Comparison of ENCODE assay signal across 28 cellular contexts in the genomic region with DNA sequence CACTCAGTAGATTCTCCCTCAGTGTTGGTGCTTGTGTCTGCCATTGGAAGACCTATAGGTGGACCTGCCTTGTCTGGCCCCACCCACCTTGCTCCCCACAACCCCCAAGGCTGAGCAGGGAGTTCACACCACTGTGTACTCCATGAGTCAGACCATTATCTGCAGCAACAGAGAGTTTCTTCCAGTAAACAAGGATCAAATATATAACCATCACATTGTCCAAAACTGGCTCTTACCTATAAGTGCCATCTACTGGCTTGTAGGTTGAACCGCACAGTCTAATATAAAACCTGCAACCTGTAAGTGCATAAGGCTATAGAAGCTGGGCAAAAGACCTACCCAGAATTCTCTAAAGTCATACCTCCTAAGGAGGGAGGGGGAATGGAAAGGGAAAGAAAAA. TPM values are rescaled to one million over a fixed set of nuclear protein-coding genes. Genes with fewer than 3 reads are reported as not detected.
DNase-seq lines count a peak whose midpoint lies in the region; ATAC-seq and TF ChIP-seq lines count a peak whose summit lies in the region.
"Had no signal": no experiment of that assay in that cellular context is flagged by ENCODE, and none has a peak within 500 bp of the region (broad histone marks: within the 10 kb centered on the region; RNA-seq: fewer than 3 reads in every experiment).

No MANE protein-coding gene starts in this region.

- no peak for TF ChIP-seq POLR2A in vagina (IDR thresholded peaks at IDR 0.05)

- intact Hi-C loops in Right ventricle myocardium inferior (cut with DNase I) (no loop called here), vagina (cut with DNase I) (no loop called here)

- DNase-seq in BE2C (no peak), amniotic epithelial cell (ENCODE audit: low read depth) (peak; percentile 24), foreskin keratinocyte (peak; percentile 8 to 14), foreskin fibroblast (no peak), Right ventricle myocardium inferior (ENCODE audit: missing footprints) (no peak), vagina (ENCODE audit: extremely low spot score in 2 of 2) (no peak)
- DNase-seq: ACHN; activated CD4-positive, alpha-beta T cell treated with anti-CD3 and anti-CD28 coated beads for 48 hours; activated naive CD4-positive, alpha-beta T cell; CD4-positive, CD25-positive, alpha-beta regulatory T cell; colonic mucosa; DMS79 treated with DMSO at 0.1 percent for 48 hours; erythroblast; GOT3; heart left ventricle; immature natural killer cell; naive B cell; NCI-H1092; NCI-H2081; NCI-H524 treated with DMSO at 0.1 percent for 48 hours; pancreas; trophoblast cell had no signal

- H3K4me3 ChIP-seq in BE2C (ENCODE audit: low read depth, low read length) (no peak overlapping the region), foreskin fibroblast (ENCODE audit: low read depth in 1 of 2, low read length in 2 of 2) (no peak overlapping the region), vagina (no peak overlapping the region)
- H3K4me3 ChIP-seq: colonic mucosa, heart left ventricle, pancreas had no signal

- no peaks in the 10 kb centered on the region for H3K36me3 ChIP-seq in BE2C
- no peaks in the 10 kb centered on the region for H3K36me3 ChIP-seq in vagina
- H3K36me3 ChIP-seq: colonic mucosa, pancreas had no signal

- H3K27me3 ChIP-seq in BE2C, result no peaks in the 10 kb centered on the region
- no peaks in the 10 kb centered on the region for H3K27me3 ChIP-seq in foreskin keratinocyte
- no peaks in the 10 kb centered on the region for H3K27me3 ChIP-seq in vagina
- H3K27me3 ChIP-seq: colonic mucosa, heart left ventricle, pancreas had no signal

- TF ChIP-seq CTCF in BE2C (IDR thresholded peaks at IDR 0.05; ENCODE audit: low read depth, low read length) (0 out of 2 replicates have a peak, but pooled peaks have one; percentile 23), LNCAP (IDR thresholded peaks at IDR 0.05) (peak; percentile 54), foreskin keratinocyte (conservative IDR thresholded peaks at IDR 0.05) (peak; percentile 41), foreskin fibroblast (IDR thresholded peaks at IDR 0.05; ENCODE audit: low read depth, low read length) (no peak), vagina (IDR thresholded peaks at IDR 0.05) (no peak)

- peak; percentile 65 for ATAC-seq in foreskin keratinocyte
- ATAC-seq in GM21390 (IDR thresholded peaks at IDR 0.05; ENCODE audit: unreplicated experiment), result no peak
- no peak for ATAC-seq in Right ventricle myocardium inferior
- ATAC-seq: heart left ventricle, pancreas, SK-N-SH treated with all-trans-retinoic acid at 6 μM for 48 hours had no signal

- no peaks in the 10 kb centered on the region for H3K4me1 ChIP-seq in BE2C
- no peaks in the 10 kb centered on the region for H3K4me1 ChIP-seq in foreskin keratinocyte
- H3K4me1 ChIP-seq in vagina, result no peaks in the 10 kb centered on the region
- H3K4me1 ChIP-seq: colonic mucosa, heart left ventricle, pancreas had no signal

- no peak overlapping the region for H3K27ac ChIP-seq in foreskin keratinocyte
- H3K27ac ChIP-seq in vagina, result no peak overlapping the region
- H3K27ac ChIP-seq: colonic mucosa, heart left ventricle, pancreas had no signal

- H3K9me3 ChIP-seq in BE2C (no peaks in the 10 kb centered on the region), vagina (peaks cover 23% of the 10 kb centered on the region)
- H3K9me3 ChIP-seq: colonic mucosa, pancreas had no signal

RNA-seq across cellular contexts. Expression of gene TAS2R13, which starts 7.9 kb away (rescaled TPM):
- polyA plus RNA-seq in BE2C (2012; ENCODE audit: insufficient read depth, insufficient read length, low read depth), result not detected
- total RNA-seq in foreskin keratinocyte (0.18 and 0.24 TPM in 2 replicates), Right ventricle myocardium inferior (0.43 TPM), vagina (7.1 TPM)
- polyA plus RNA-seq in foreskin keratinocyte, result not detected in 2 replicates
- polyA plus RNA-seq: CD4-positive, CD25-positive, alpha-beta regulatory T cell; IgD-negative memory B cell; immature natural killer cell; pancreas had no signal

RNA-seq across cellular contexts. Expression of gene PRH1, which starts 17.4 kb away (rescaled TPM):
- polyA plus RNA-seq in BE2C (2012; ENCODE audit: insufficient read depth, insufficient read length, low read depth), result 19.5 TPM
- total RNA-seq in foreskin keratinocyte, result 7.4 and 8.6 TPM in 2 replicates
- 3.3 and 3.5 TPM in 2 replicates for polyA plus RNA-seq in foreskin keratinocyte
- total RNA-seq in Right ventricle myocardium inferior, result 4.2 TPM
- 21.6 TPM for total RNA-seq in vagina

RNA-seq across cellular contexts. Expression of gene PRH2, which starts 27.6 kb away (rescaled TPM):
- 2.1 TPM for polyA plus RNA-seq in BE2C (2012; ENCODE audit: insufficient read depth, insufficient read length, low read depth)
- total RNA-seq in foreskin keratinocyte (not detected in 2 replicates), Right ventricle myocardium inferior (not detected), vagina (not detected)
- polyA plus RNA-seq in foreskin keratinocyte, result not detected in 2 replicates
- total RNA-seq: astrocyte; CD4-positive, CD25-positive, alpha-beta regulatory T cell; colonic mucosa; heart left ventricle; lung microvascular endothelial cell; pancreas had no signal
- polyA plus RNA-seq: CD4-positive, CD25-positive, alpha-beta regulatory T cell; heart left ventricle; IgD-negative memory B cell; immature natural killer cell had no signal

RNA-seq across cellular contexts. Expression of gene TAS2R14, which starts 37.6 kb away (rescaled TPM):
- polyA plus RNA-seq in BE2C (2012; ENCODE audit: insufficient read depth, insufficient read length, low read depth), result 1.6 TPM
- total RNA-seq in foreskin keratinocyte (0.92 and 0.95 TPM in 2 replicates), Right ventricle myocardium inferior (0.38 TPM), vagina (5.2 TPM)
- 0.43 and 0.64 TPM in 2 replicates for polyA plus RNA-seq in foreskin keratinocyte

RNA-seq across cellular contexts. Expression of gene PRR4, which starts 52.2 kb away (rescaled TPM):
- 9.3 TPM for polyA plus RNA-seq in BE2C (2012; ENCODE audit: insufficient read depth, insufficient read length, low read depth)
- 1.2 TPM in 2 replicates for total RNA-seq in foreskin keratinocyte
- polyA plus RNA-seq in foreskin keratinocyte, result 0.66 and 1.8 TPM in 2 replicates
- total RNA-seq in Right ventricle myocardium inferior, result 1.8 TPM
- 6.1 TPM for total RNA-seq in vagina

Comparison
In these comparisons a context has a peak if more than half of its experiments do, and no peak if none do; other contexts are left out.
1. DNase-seq: peak in amniotic epithelial cell (single experiment) and foreskin keratinocyte (2 of 2); none in BE2C (single experiment), foreskin fibroblast (0 of 2), Right ventricle myocardium inferior (single experiment) and vagina (0 of 2).
2. CTCF ChIP-seq: peak in BE2C (single experiment), LNCAP (single experiment) and foreskin keratinocyte (single experiment); none in foreskin fibroblast (single experiment) and vagina (0 of 3).